Comparison of ENCODE assay signal across 5 cellular contexts in the genomic region with DNA sequence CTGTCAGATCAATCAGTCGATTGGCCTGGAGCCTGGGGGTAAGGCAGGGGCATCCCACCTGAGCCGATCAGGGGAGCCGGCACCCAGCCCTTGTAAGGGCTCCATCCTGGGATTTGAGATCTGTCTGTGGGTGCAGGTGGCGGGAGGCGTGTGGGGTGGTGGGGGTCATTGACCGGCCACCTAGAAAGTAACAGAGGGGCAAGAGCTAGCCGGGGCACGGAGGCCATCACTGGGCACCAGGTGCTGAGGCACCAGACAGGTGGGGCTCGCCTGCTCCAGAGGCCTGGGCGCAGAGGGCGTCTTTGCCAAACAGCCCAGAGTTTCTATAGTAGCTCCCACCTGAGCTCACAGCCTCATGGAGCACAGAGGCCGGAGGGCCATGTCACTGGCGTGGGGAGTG. TPM values are rescaled to one million over a fixed set of nuclear protein-coding genes. Genes with fewer than 3 reads are reported as not detected.
"Had no signal": no experiment of that assay in that cellular context is flagged by ENCODE, and none has a peak within 500 bp of the region (broad histone marks: within the 10 kb centered on the region; RNA-seq: fewer than 3 reads in every experiment).

No MANE protein-coding gene starts in this region.

- H3K4me3 Mint-ChIP-seq: GM23338, H9 had no signal

- H3K9me3 Mint-ChIP-seq: GM23338, H9 had no signal

- H3K4me2 ChIP-seq: GM23338 had no signal

- H3K27ac Mint-ChIP-seq: GM23338 had no signal

- H3K4me3 ChIP-seq: GM23338 had no signal

- DNase-seq: H9, HCEC 1CT, IMR-90 had no signal

- H2AFZ ChIP-seq: GM23338 had no signal

RNA-seq across cellular contexts. Expression of a gene that starts 55.5 kb away (rescaled TPM):
- total RNA-seq: HT-29, IMR-90 had no signal
